In genomic region chr22:36365020-36365411, GRCh38 we compare ENCODE assay signal across 8 cellular contexts. TPM values are rescaled to one million over a fixed set of nuclear protein-coding genes. Genes with fewer than 3 reads are reported as not detected.
DNase-seq lines count a peak whose midpoint lies in the region; ATAC-seq, FAIRE-seq and TF ChIP-seq lines count a peak whose summit lies in the region.

No MANE protein-coding gene starts in this region.

- H3K36me3 ChIP-seq in MG63 (peaks cover 70% of the 10 kb centered on the region), esophagus (ENCODE audit: control insufficient read depth in 2 of 2, insufficient read depth in 2 of 2, low read length in 1 of 2) (peaks cover 0 to 17% of the 10 kb centered on the region in 2 donors), pancreas (no peaks in the 10 kb centered on the region), transverse colon (no peaks in the 10 kb centered on the region)

- TF ChIP-seq EP300 in transverse colon (IDR thresholded peaks at IDR 0.05; ENCODE audit: low read depth), result peak; percentile 29

- TF ChIP-seq POLR2A in transverse colon (IDR thresholded peaks at IDR 0.05), result no peak

- 16 to 28% methylated on average over 9 of the region's 9 CpGs for WGBS in esophagus, 2 donors
- WGBS in pancreas, 2 donors, result 45 to 49% methylated on average over 9 of the region's 9 CpGs
- 29 to 33% methylated on average over 1 to 9 of the region's 9 CpGs for WGBS in transverse colon (ENCODE audit: low coverage in 1 of 2), 2 donors

- peaks cover 32 to 57% of the 10 kb centered on the region in 2 donors for H3K4me1 ChIP-seq in esophagus (ENCODE audit: control insufficient read depth in 2 of 2, insufficient read depth in 2 of 2, low read length in 1 of 2)
- H3K4me1 ChIP-seq in pancreas, result peaks cover 90 to 100% (median 98%) of the 10 kb centered on the region in 3 donors
- H3K4me1 ChIP-seq in transverse colon, result peaks cover 91 to 99% (median 97%) of the 10 kb centered on the region in 4 donors

- H3K27me3 ChIP-seq in MG63, result no peaks in the 10 kb centered on the region
- H3K27me3 ChIP-seq in esophagus (ENCODE audit: control insufficient read depth in 1 of 2, insufficient read depth in 2 of 2, low read length in 2 of 2), result no peaks in the 10 kb centered on the region
- H3K27me3 ChIP-seq in pancreas, result no peaks in the 10 kb centered on the region
- no peaks in the 10 kb centered on the region for H3K27me3 ChIP-seq in transverse colon

- DNase-seq in ELR (ENCODE audit: low read depth) (peak; percentile 100), MG63 (peak; percentile 86), pancreas (peak in 1 of 6 donors; percentile 53), transverse colon (peak; percentile 75), mesenteric fat pad (ENCODE audit: low spot score) (no peak)
- DNase-seq in activated CD8-positive, alpha-beta memory T cell treated with anti-CD3 and anti-CD28 coated beads, Interleukin-2, amount 50 U/mL, for 4 hours, result peak; percentile 88

- TF ChIP-seq CTCF in pancreas (IDR thresholded peaks at IDR 0.05) (no peak), transverse colon (IDR thresholded peaks at IDR 0.05) (no peak)

- ATAC-seq in pancreas (peak in 2 of 4 donors; percentile 10 to 44), HG02884 (IDR thresholded peaks at IDR 0.05; ENCODE audit: unreplicated experiment) (no peak)

- H3K9me3 ChIP-seq in MG63 (no peaks in the 10 kb centered on the region), esophagus (ENCODE audit: control insufficient read depth in 2 of 2, insufficient read depth in 1 of 2, low read depth in 1 of 2, low read length in 1 of 2) (no peaks in the 10 kb centered on the region), pancreas (no peaks in the 10 kb centered on the region), transverse colon (no peaks in the 10 kb centered on the region)

- peak overlapping the region; percentile 81 to 90 for H3K27ac ChIP-seq in esophagus (ENCODE audit: low read depth in 2 of 2, low read length in 1 of 2)
- peak overlapping the region; percentile 1 to 81 (median 60) for H3K27ac ChIP-seq in pancreas
- H3K27ac ChIP-seq in transverse colon, result peak overlapping the region; percentile 96 to 100 (median 98)

- in situ Hi-C loops in transverse colon (cut with MboI; ENCODE audit: low pct_ligation_motif_present in 1 of 4, low pct_unique_long_range_greater_than_20kb in 1 of 4, low sequenced_read_pairs in 3 of 4), result no loop called here

- intact Hi-C loops in pancreas (cut with DNase I) (no loop called here), transverse colon (cut with DNase I; ENCODE audit: low total_unique reads) (no loop called here)

- no peak overlapping the region for H3K4me3 ChIP-seq in MG63
- no peak overlapping the region for H3K4me3 ChIP-seq in esophagus (ENCODE audit: low read depth in 1 of 2, low read length in 2 of 2)
- no peak overlapping the region for H3K4me3 ChIP-seq in pancreas
- no peak overlapping the region for H3K4me3 ChIP-seq in transverse colon

- no peak for FAIRE-seq in pancreas (lab: Jason Lieb, UNC)

RNA-seq across cellular contexts. Expression of gene MYH9, which starts 22.8 kb away (rescaled TPM):
- 323 and 380 TPM in 2 replicates for total RNA-seq in MG63 (2014; rRNA removed; shearing (Covaris generic); ENCODE audit: low replicate concordance)
- polyA plus RNA-seq in esophagus (100 to 1,000 TPM; 107 to 114 TPM), pancreas (100 to 1,000 TPM in 1 of 2 donors, 10 to 100 TPM in 1; 80.9 to 152 TPM)
- total RNA-seq in pancreas (100 to 1,000 TPM; 259 to 554 (median 412) TPM), transverse colon (100 to 1,000 TPM; 385 to 511 (median 460) TPM), mesenteric fat pad (673 TPM)
